In genomic region chr9:126915281-126915816, GRCh38 we compare ENCODE assay signal across 8 cellular contexts. TPM values are rescaled to one million over a fixed set of nuclear protein-coding genes. Genes with fewer than 3 reads are reported as not detected.
A peak's percentile ranks its signal among the peaks of the same experiment; 100 is the strongest.
DNase-seq lines count a peak whose midpoint lies in the region; ATAC-seq and TF ChIP-seq lines count a peak whose summit lies in the region.

No MANE protein-coding gene starts in this region.

- H3K4me2 ChIP-seq in BLaER1 treated with 17β-estradiol and CSF1 and Interleukin-3, amounts not matched to agents 10 nM and 100 nM, result peak overlapping the region; percentile 75 to 92 (median 84)
- H3K4me2 ChIP-seq in PC-9 (peak overlapping the region; percentile 90), mammary epithelial cell (ENCODE audit: insufficient read depth, low read depth, low read length) (peak overlapping the region; percentile 67)

- intact Hi-C loops in PC-9 (cut with micrococcal nuclease; ENCODE audit: unreplicated experiment), result loop anchor here (2.0 kb wide), 1 partner anchor 55 kb away; the partner anchor contains the start of gene ZBTB34
- intact Hi-C loops in mammary epithelial cell (cut with micrococcal nuclease), result no loop called here
- intact Hi-C loops in left colon (cut with DNase I, micrococcal nuclease), result no loop called here

- H3K4me1 ChIP-seq in BLaER1 treated with 17β-estradiol and CSF1 and Interleukin-3, amounts not matched to agents 10 nM and 100 nM, result peaks cover 0 to 16% (median 7%) of the 10 kb centered on the region in 10 experiments; a peak in 13 of 20 replicates
- no peaks in the 10 kb centered on the region for H3K4me1 ChIP-seq in HAP-1
- peaks cover 6% of the 10 kb centered on the region; the same call in 1 of the 2 replicates for H3K4me1 ChIP-seq in PC-9 (replicated peaks; ENCODE audit: insufficient read depth)
- H3K4me1 ChIP-seq in mammary epithelial cell (ENCODE audit: insufficient read depth, low read length), result peaks cover 11% of the 10 kb centered on the region

- H2AFZ ChIP-seq in PC-9 (peak overlapping the region; percentile 78), mammary epithelial cell (ENCODE audit: low read depth, low read length) (peak overlapping the region; percentile 46)

- H3K9me2 ChIP-seq in PC-9 (ENCODE audit: insufficient read depth), result no peaks in the 10 kb centered on the region

- H3K36me3 Mint-ChIP-seq in stimulated activated memory B cell treated with anti-CD40 and anti-IgM and Interleukin-4, amounts not matched to agents 10 μg/mL and 1 μg/mL and 100 μg/mL, for 72 hours, result peaks cover 8% of the 10 kb centered on the region

- no peaks in the 10 kb centered on the region for H3K36me3 ChIP-seq in BLaER1 treated with 17β-estradiol and CSF1 and Interleukin-3, amounts not matched to agents 10 nM and 100 nM
- H3K36me3 ChIP-seq in HAP-1 (replicated peaks) (no peaks in the 10 kb centered on the region), PC-9 (ENCODE audit: low read depth) (no peaks in the 10 kb centered on the region), mammary epithelial cell (ENCODE audit: insufficient read depth, low read length) (no peaks in the 10 kb centered on the region)

- CTCF ChIA-PET in PC-9 (lab: Charles Lee) (interaction anchor here (0.7 to 1.0 kb wide), 2 partner anchors 26 to 482 kb away, joined by 4 to 6 read pairs; partner anchors contain the start of gene SLC2A8), mammary epithelial cell (lab: Charles Lee; ENCODE audit: low non-redundant PET) (no interaction called here)

- peak overlapping the region in 4 of 11 experiments; percentile 14 to 46 (median 34); a peak in 3 of 22 replicates for H3K9ac ChIP-seq in BLaER1 treated with 17β-estradiol and CSF1 and Interleukin-3, amounts not matched to agents 10 nM and 100 nM
- no peak overlapping the region for H3K9ac ChIP-seq in mammary epithelial cell (ENCODE audit: insufficient read depth, low read length)

- H3F3A ChIP-seq in PC-9 (ENCODE audit: insufficient read depth, low read depth), result no peaks in the 10 kb centered on the region

- H4K20me1 ChIP-seq in BLaER1 treated with 17β-estradiol and CSF1 and Interleukin-3, amounts not matched to agents 10 nM and 100 nM, result peaks cover 0 to 34% (median 17%) of the 10 kb centered on the region in 11 experiments; a peak in 14 of 22 replicates
- H4K20me1 ChIP-seq in PC-9 (ENCODE audit: insufficient read depth) (no peaks in the 10 kb centered on the region), mammary epithelial cell (ENCODE audit: insufficient read depth, low read length) (no peaks in the 10 kb centered on the region)

- dilution Hi-C loops in mammary epithelial cell (cut with HindIII; ENCODE audit: low sequenced_read_pairs), result no loop called here

- ATAC-seq in left colon, result peak; percentile 83
- peak; percentile 59 for ATAC-seq in stimulated activated memory B cell treated with anti-CD40 and anti-IgM and Interleukin-4, amounts not matched to agents 10 μg/mL and 1 μg/mL and 100 μg/mL, for 72 hours
- no peak for ATAC-seq in GM21447 (IDR thresholded peaks at IDR 0.05; ENCODE audit: unreplicated experiment)

- H3K4me1 Mint-ChIP-seq in stimulated activated memory B cell treated with anti-CD40 and anti-IgM and Interleukin-4, amounts not matched to agents 10 μg/mL and 1 μg/mL and 100 μg/mL, for 72 hours, result peaks cover 19% of the 10 kb centered on the region

- H3K9me3 Mint-ChIP-seq in stimulated activated memory B cell treated with anti-CD40 and anti-IgM and Interleukin-4, amounts not matched to agents 10 μg/mL and 1 μg/mL and 100 μg/mL, for 72 hours, result peaks cover 7% of the 10 kb centered on the region

- H3K27ac ChIP-seq in BLaER1 treated with 17β-estradiol and CSF1 and Interleukin-3, amounts not matched to agents 10 nM and 100 nM, result no peak overlapping the region
- H3K27ac ChIP-seq in PC-9 (no peak overlapping the region), mammary epithelial cell (ENCODE audit: insufficient read depth, low read depth, low read length) (no peak overlapping the region)

- WGBS in mammary epithelial cell (ENCODE audit: low coverage, missing lambda C conversion rate), result 0% methylated on average over 5 of the region's 43 CpGs

- BruUV-seq in PC-9 (replicated peaks; lab: Mats Ljungman, UMichigan) (no TSS peak), mammary epithelial cell (replicated peaks; lab: Mats Ljungman, UMichigan) (no TSS peak)

- H3K27me3 Mint-ChIP-seq in stimulated activated memory B cell treated with anti-CD40 and anti-IgM and Interleukin-4, amounts not matched to agents 10 μg/mL and 1 μg/mL and 100 μg/mL, for 72 hours, result peaks cover 27% of the 10 kb centered on the region

- no peaks in the 10 kb centered on the region for H3K9me3 ChIP-seq in BLaER1 treated with 17β-estradiol and CSF1 and Interleukin-3, amounts not matched to agents 10 nM and 100 nM (replicated peaks in 1 of 11)
- H3K9me3 ChIP-seq in HAP-1, result no peaks in the 10 kb centered on the region
- H3K9me3 ChIP-seq in PC-9 (ENCODE audit: insufficient read depth, low read depth), result no peaks in the 10 kb centered on the region
- H3K9me3 ChIP-seq in mammary epithelial cell (replicated peaks; ENCODE audit: insufficient read depth, low read length), result no peaks in the 10 kb centered on the region

- no peak overlapping the region for H3K27ac Mint-ChIP-seq in stimulated activated memory B cell treated with anti-CD40 and anti-IgM and Interleukin-4, amounts not matched to agents 10 μg/mL and 1 μg/mL and 100 μg/mL, for 72 hours

- DNase-seq in HAP-1 (ENCODE audit: low spot score in 2 of 2) (peak in 1 of 2 experiments; percentile 52), PC-9 (peak; percentile 51 to 87), mammary epithelial cell (peak; percentile 18), left colon (peak; percentile 84 to 95), SIG-M5 treated with dmso at 0.1 percent for 504 hours (lab: John Stamatoyannopoulos, UW; ENCODE audit: unreplicated experiment) (no peak)

- TF ChIP-seq CTCF in PC-9 (conservative IDR thresholded peaks at IDR 0.05), result no peak
- no peak for TF ChIP-seq CTCF in mammary epithelial cell (conservative IDR thresholded peaks at IDR 0.05 in 1 of 2, IDR thresholded peaks at IDR 0.05 in 1 of 2; ENCODE audit: extremely low read depth in 1 of 2, insufficient read depth in 1 of 2, low read depth in 1 of 2, low read length in 2 of 2)

- H3K27me3 ChIP-seq in BLaER1 treated with 17β-estradiol and CSF1 and Interleukin-3, amounts not matched to agents 10 nM and 100 nM, result peaks cover 0 to 6% (median 0%) of the 10 kb centered on the region in 11 experiments; a peak in 1 of 22 replicates
- peaks cover 4% of the 10 kb centered on the region; the same call in 1 of the 2 replicates for H3K27me3 ChIP-seq in HAP-1 (ENCODE audit: low read depth)
- no peaks in the 10 kb centered on the region for H3K27me3 ChIP-seq in PC-9 (ENCODE audit: insufficient read depth, low read depth)
- H3K27me3 ChIP-seq in mammary epithelial cell (ENCODE audit: insufficient read depth, low read length), result no peaks in the 10 kb centered on the region

- H3K79me2 ChIP-seq in PC-9 (ENCODE audit: low read depth) (no peaks in the 10 kb centered on the region), mammary epithelial cell (ENCODE audit: insufficient read depth, low read length) (no peaks in the 10 kb centered on the region)

- H3K4me3 ChIP-seq in BLaER1 treated with 17β-estradiol and CSF1 and Interleukin-3, amounts not matched to agents 10 nM and 100 nM, result peak overlapping the region in 9 of 10 experiments; percentile 38 to 74 (median 64); a peak in 16 of 20 replicates
- H3K4me3 ChIP-seq in HAP-1, result peak overlapping the region; percentile 11; the same call in 1 of the 2 replicates
- peak overlapping the region; percentile 61 for H3K4me3 ChIP-seq in PC-9
- peak overlapping the region in 2 of 3 experiments; percentile 1 to 46 for H3K4me3 ChIP-seq in mammary epithelial cell (replicated peaks in 1 of 3; ENCODE audit: insufficient read depth in 1 of 3, low read depth in 2 of 3, low read length in 3 of 3)

- peak overlapping the region; percentile 51 for H3K4me3 Mint-ChIP-seq in stimulated activated memory B cell treated with anti-CD40 and anti-IgM and Interleukin-4, amounts not matched to agents 10 μg/mL and 1 μg/mL and 100 μg/mL, for 72 hours

- POLR2A ChIA-PET in PC-9 (lab: Charles Lee; ENCODE audit: unreplicated experiment), result interaction anchor here (0.5 to 0.7 kb wide), 3 partner anchors 329 to 886 kb away, joined by 3 to 11 read pairs (median 3); no protein-coding TSS in a partner anchor

- in situ Hi-C loops in HAP-1 (cut with MboI; ENCODE audit: low sequenced_read_pairs), result no loop called here
- in situ Hi-C loops in mammary epithelial cell (cut with MboI; ENCODE audit: low sequenced_read_pairs in 2 of 2), result no loop called here

RNA-seq across cellular contexts. Expression of gene RALGPS1, which starts 0.8 kb away (rescaled TPM):
- total RNA-seq in PC-9 (2021) (23.3 and 25.8 TPM in 2 replicates), mammary epithelial cell (under 1 TPM; 0.83 to 0.94 TPM), left colon (10 to 100 TPM; 32.7 to 46.5 TPM)
- polyA plus RNA-seq in mammary epithelial cell, result 0.39 TPM
- polyA minus RNA-seq in mammary epithelial cell, result not detected

RNA-seq across cellular contexts. Expression of gene ZBTB34, which starts 54.9 kb away (rescaled TPM):
- total RNA-seq in PC-9 (2021), result 8.2 and 9.0 TPM in 2 replicates
- total RNA-seq in mammary epithelial cell, result 10 to 100 TPM in 1 of 2 donors, 1 to 10 TPM in 1; 5.1 to 10.3 TPM
- polyA plus RNA-seq in mammary epithelial cell, result 3.4 TPM
- polyA minus RNA-seq in mammary epithelial cell, result 7.0 TPM
- 1 to 10 TPM; 6.6 to 9.4 TPM for total RNA-seq in left colon

Comparison
In these comparisons a context has a peak if more than half of its experiments do, and no peak if none do; other contexts are left out.
1. H3K4me3 ChIP-seq: peak in every context shown above with its lines; median percentile 64 in BLaER1 treated with 17β-estradiol and CSF1 and Interleukin-3, amounts not matched to agents 10 nM and 100 nM; 61 in PC-9; 24 in mammary epithelial cell; 11 in HAP-1.
2. RNA of gene RALGPS1, which starts 0.8 kb away (total RNA-seq): 32.7 to 46.5 TPM in left colon and 23.3 to 25.8 TPM in PC-9; 0.83 to 0.94 TPM in mammary epithelial cell; every median in the first group is over 10 times any median in the second.
3. Peak in every context shown above with its lines, with median percentiles within 50 percentile points of each other: H3K4me2 ChIP-seq.